ENCODE assay signal across 8 cellular contexts in the genomic region with DNA sequence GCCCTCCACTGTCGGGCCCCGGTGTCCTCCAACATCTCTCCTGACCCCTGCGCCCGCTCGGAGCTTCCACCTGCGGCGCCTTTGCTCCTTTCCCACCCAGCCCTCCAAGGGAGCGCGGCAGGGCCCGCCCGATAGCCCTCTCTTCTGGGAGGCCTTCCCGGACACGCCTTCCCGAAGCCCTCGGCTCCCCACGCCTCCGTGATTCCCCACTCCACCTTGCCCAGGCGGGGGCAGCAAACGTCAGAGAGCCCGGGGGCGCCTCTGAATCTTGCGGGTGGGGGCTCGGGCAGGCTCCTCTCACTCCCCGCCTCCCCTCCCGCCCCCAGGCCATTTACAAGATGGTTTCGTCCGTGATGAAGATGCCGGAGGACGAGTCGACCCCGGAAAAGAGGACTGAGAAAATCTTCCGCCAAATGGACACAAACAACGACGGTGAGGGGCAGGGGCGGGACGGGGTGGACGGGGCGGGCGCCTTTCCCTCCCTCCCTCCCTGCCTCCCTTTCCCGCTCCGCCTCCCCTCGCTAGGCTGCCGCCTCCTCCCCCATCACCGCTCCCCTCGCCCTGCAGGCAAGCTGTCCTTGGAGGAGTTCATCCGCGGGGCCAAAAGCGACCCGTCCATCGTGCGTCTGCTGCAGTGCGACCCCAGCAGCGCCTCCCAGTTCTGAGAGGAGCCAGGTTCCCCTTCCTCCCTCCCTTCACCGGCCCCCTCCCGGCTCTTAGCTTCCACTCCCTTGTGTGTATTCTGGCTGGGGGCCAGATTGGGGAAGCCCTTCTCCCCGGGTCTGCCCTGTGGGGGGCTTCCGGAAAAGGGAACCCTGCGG. TPM values are rescaled to one million over a fixed set of nuclear protein-coding genes. Genes with fewer than 3 reads are reported as not detected.
DNase-seq lines count a peak whose midpoint lies in the region; ATAC-seq, FAIRE-seq and TF ChIP-seq lines count a peak whose summit lies in the region.

No MANE protein-coding gene starts in this region.

- H3K4me3 ChIP-seq in mammary epithelial cell (replicated peaks in 1 of 3; ENCODE audit: insufficient read depth in 1 of 3, low read depth in 2 of 3, low read length in 3 of 3) (peak overlapping the region in 1 of 3 experiments; percentile 30), kidney epithelial cell (ENCODE audit: low read depth, low read length) (peak overlapping the region; percentile 44)

- H3K27ac ChIP-seq in mammary epithelial cell (ENCODE audit: insufficient read depth, low read depth, low read length): no peak overlapping the region

- peak in 1 of 2 donors; percentile 19 for TF ChIP-seq CTCF in mammary epithelial cell (conservative IDR thresholded peaks at IDR 0.05 in 1 of 2, IDR thresholded peaks at IDR 0.05 in 1 of 2; ENCODE audit: extremely low read depth in 1 of 2, insufficient read depth in 1 of 2, low read depth in 1 of 2, low read length in 2 of 2)
- TF ChIP-seq CTCF in kidney epithelial cell (IDR thresholded peaks at IDR 0.05; ENCODE audit: insufficient read depth, low read length, poor library complexity, severe bottlenecking): peak; percentile 33

- DNase-seq in DMS153 treated with DMSO at 0.1 percent for 48 hours (lab: John Stamatoyannopoulos, UW; ENCODE audit: unreplicated experiment) (peak; percentile 52), NCI-H2196 (lab: John Stamatoyannopoulos, UW; ENCODE audit: unreplicated experiment) (peak; percentile 82), mammary epithelial cell (no peak), kidney epithelial cell (ENCODE audit: low read depth) (no peak), GM12892 (ENCODE audit: insufficient read length) (no peak)
- no peak for DNase-seq in stimulated activated effector memory CD8-positive, alpha-beta T cell treated with anti-CD3 and anti-CD28 coated beads, Interleukin-12 subunit alpha, Interleukin-12 subunit beta, amount 100 ng/mL, for 72 hours (ENCODE audit: low spot score in 2 of 2)

- no peaks in the 10 kb centered on the region for H3K9me3 ChIP-seq in mammary epithelial cell (replicated peaks; ENCODE audit: insufficient read depth, low read length)

- peak overlapping the region; percentile 70 for H3K4me3 Mint-ChIP-seq in stimulated activated effector memory CD8-positive, alpha-beta T cell treated with anti-CD3 and anti-CD28 coated beads, Interleukin-12 subunit alpha, Interleukin-12 subunit beta, amount 100 ng/mL, for 72 hours

- no peak overlapping the region for H3K27ac Mint-ChIP-seq in stimulated activated effector memory CD8-positive, alpha-beta T cell treated with anti-CD3 and anti-CD28 coated beads, Interleukin-12 subunit alpha, Interleukin-12 subunit beta, amount 100 ng/mL, for 72 hours

- peaks cover 27% of the 10 kb centered on the region for H3K4me1 ChIP-seq in mammary epithelial cell (ENCODE audit: insufficient read depth, low read length)

- CTCF ChIA-PET in mammary epithelial cell (lab: Charles Lee; ENCODE audit: low non-redundant PET): interaction anchor here (0.6 to 0.7 kb wide), 2 partner anchors 416 to 450 kb away, joined by 3 to 4 read pairs; no protein-coding TSS in a partner anchor

- H2AFZ ChIP-seq in mammary epithelial cell (ENCODE audit: low read depth, low read length): peak overlapping the region; percentile 17

- dilution Hi-C loops in mammary epithelial cell (cut with HindIII; ENCODE audit: low sequenced_read_pairs): no loop called here

- TF ChIP-seq POLR2A in GM12892 (IDR thresholded peaks at IDR 0.05; ENCODE audit: low read depth, low read length): no peak

- H3K9me3 Mint-ChIP-seq in stimulated activated effector memory CD8-positive, alpha-beta T cell treated with anti-CD3 and anti-CD28 coated beads, Interleukin-12 subunit alpha, Interleukin-12 subunit beta, amount 100 ng/mL, for 72 hours: no peaks in the 10 kb centered on the region

- H3K36me3 Mint-ChIP-seq in stimulated activated effector memory CD8-positive, alpha-beta T cell treated with anti-CD3 and anti-CD28 coated beads, Interleukin-12 subunit alpha, Interleukin-12 subunit beta, amount 100 ng/mL, for 72 hours: no peaks in the 10 kb centered on the region

- in situ Hi-C loops in mammary epithelial cell (cut with MboI; ENCODE audit: low sequenced_read_pairs in 2 of 2): no loop called here

- H3K4me2 ChIP-seq in mammary epithelial cell (ENCODE audit: insufficient read depth, low read depth, low read length): peak overlapping the region; percentile 76

- H3K9ac ChIP-seq in mammary epithelial cell (ENCODE audit: insufficient read depth, low read length): no peak overlapping the region

- intact Hi-C loops in mammary epithelial cell (cut with micrococcal nuclease): no loop called here

- no peaks in the 10 kb centered on the region for H3K79me2 ChIP-seq in mammary epithelial cell (ENCODE audit: insufficient read depth, low read length)

- H3K27me3 ChIP-seq in mammary epithelial cell (ENCODE audit: insufficient read depth, low read length) (no peaks in the 10 kb centered on the region), kidney epithelial cell (ENCODE audit: control insufficient read depth, insufficient read depth, low read length) (peaks cover 8% of the 10 kb centered on the region)

- WGBS in mammary epithelial cell (ENCODE audit: low coverage, missing lambda C conversion rate): 31% methylated on average over 5 of the region's 58 CpGs

- peaks cover 8% of the 10 kb centered on the region for H3K4me1 Mint-ChIP-seq in stimulated activated effector memory CD8-positive, alpha-beta T cell treated with anti-CD3 and anti-CD28 coated beads, Interleukin-12 subunit alpha, Interleukin-12 subunit beta, amount 100 ng/mL, for 72 hours

- H3K36me3 ChIP-seq in mammary epithelial cell (ENCODE audit: insufficient read depth, low read length) (no peaks in the 10 kb centered on the region), kidney epithelial cell (ENCODE audit: control insufficient read depth, insufficient read depth, low read length) (no peaks in the 10 kb centered on the region)

- H4K20me1 ChIP-seq in mammary epithelial cell (ENCODE audit: insufficient read depth, low read length): no peaks in the 10 kb centered on the region

- peak; percentile 31 for ATAC-seq in stimulated activated effector memory CD8-positive, alpha-beta T cell treated with anti-CD3 and anti-CD28 coated beads, Interleukin-12 subunit alpha, Interleukin-12 subunit beta, amount 100 ng/mL, for 72 hours
- no peak for ATAC-seq in HG03095 (IDR thresholded peaks at IDR 0.05; ENCODE audit: unreplicated experiment)
- ATAC-seq in GM19452 (IDR thresholded peaks at IDR 0.05; ENCODE audit: unreplicated experiment): no peak

- no TSS peak for BruUV-seq in mammary epithelial cell (replicated peaks; lab: Mats Ljungman, UMichigan)

- FAIRE-seq in GM12892 (lab: Jason Lieb, UNC): no peak

RNA-seq across cellular contexts. Expression of a gene that starts 7.1 kb away (rescaled TPM):
- total RNA-seq in mammary epithelial cell: not detected
- not detected for polyA plus RNA-seq in mammary epithelial cell
- not detected for polyA minus RNA-seq in mammary epithelial cell
- not detected in 2 replicates for total RNA-seq in kidney epithelial cell
- not detected for polyA plus RNA-seq in GM12892 (2012; ENCODE audit: missing spikeins)

RNA-seq across cellular contexts. Expression of a gene that starts 7.8 kb away (rescaled TPM):
- 100 to 1,000 TPM in 1 of 2 donors, 10 to 100 TPM in 1; 35.5 to 101 TPM for total RNA-seq in mammary epithelial cell
- 158 TPM for polyA plus RNA-seq in mammary epithelial cell
- 85.8 TPM for polyA minus RNA-seq in mammary epithelial cell
- total RNA-seq in kidney epithelial cell: 99.0 and 162 TPM in 2 replicates
- polyA plus RNA-seq in GM12892 (2012; ENCODE audit: missing spikeins): 0.66 TPM

RNA-seq across cellular contexts. Expression of a gene that starts 22.7 kb away (rescaled TPM):
- total RNA-seq in mammary epithelial cell (not detected), kidney epithelial cell (0.08 TPM in 1 of 2 replicates, not detected in the other)
- not detected for polyA plus RNA-seq in mammary epithelial cell
- polyA minus RNA-seq in mammary epithelial cell: not detected
- polyA plus RNA-seq in GM12892 (2012; ENCODE audit: missing spikeins): 1.1 TPM

Comparison
In these comparisons a context has a peak if more than half of its experiments do, and no peak if none do; other contexts are left out.
1. DNase-seq: peak in DMS153 treated with DMSO at 0.1 percent for 48 hours (single experiment) and NCI-H2196 (single experiment); none in mammary epithelial cell (single experiment), kidney epithelial cell (single experiment), stimulated activated effector memory CD8-positive, alpha-beta T cell treated with anti-CD3 and anti-CD28 coated beads, Interleukin-12 subunit alpha, Interleukin-12 subunit beta, amount 100 ng/mL, for 72 hours (0 of 2) and GM12892 (single experiment).